31 cellular contexts compared by ENCODE assay signal in the genomic region with DNA sequence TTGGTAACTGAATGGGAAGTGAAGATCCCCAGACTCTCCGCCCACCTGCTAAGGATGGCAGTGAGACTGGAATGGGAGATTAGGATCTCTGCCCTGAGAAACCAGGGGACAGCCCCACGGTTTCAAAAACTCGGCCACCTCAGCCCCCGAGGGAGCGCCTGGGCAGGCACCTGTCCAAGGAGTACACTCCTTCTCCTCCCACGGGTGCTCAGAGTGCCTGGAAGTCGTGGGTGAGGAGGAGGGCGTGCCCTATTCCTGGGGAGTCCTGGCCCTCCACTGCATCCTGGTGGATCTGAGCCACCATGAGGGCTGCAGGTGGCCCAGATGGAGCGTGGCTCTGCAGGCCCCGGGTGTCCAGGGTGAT.
"Had no signal": no experiment of that assay in that cellular context is flagged by ENCODE, and none has a peak within 500 bp of the region (broad histone marks: within the 10 kb centered on the region; RNA-seq: fewer than 3 reads in every experiment).

No MANE protein-coding gene starts in this region.

- DNase-seq: activated CD4-positive, alpha-beta memory T cell treated with anti-CD3 and anti-CD28 coated beads, Interleukin-2, amount 10 ng/mL, durations not matched to agents 7 days and 5 days; activated CD4-positive, alpha-beta T cell treated with anti-CD3 and anti-CD28 coated beads for 1 hour; activated CD4-positive, alpha-beta T cell treated with anti-CD3 and anti-CD28 coated beads for 48 hours; activated CD4-positive, CD25-positive, alpha-beta regulatory T cell; activated CD8-positive, alpha-beta memory T cell treated with anti-CD3 and anti-CD28 coated beads for 24 hours; activated CD8-positive, alpha-beta memory T cell treated with anti-CD3 and anti-CD28 coated beads, Interleukin-2, amount 10 ng/mL, durations not matched to agents 7 days and 5 days; activated CD8-positive, alpha-beta memory T cell treated with anti-CD3 and anti-CD28 coated beads, Interleukin-2, amount 50 U/mL, for 48 hours; activated effector memory CD4-positive, alpha-beta T cell treated with Interleukin-2 at 50 U/mL for 16 hours; activated naive CD4-positive, alpha-beta T cell treated with anti-CD3 and anti-CD28 coated beads, Interleukin-2, amount 10 ng/mL, durations not matched to agents 7 days and 5 days; activated naive CD8-positive, alpha-beta T cell treated with anti-CD3 and anti-CD28 coated beads, Interleukin-2, amount 50 U/mL, for 24 hours; activated T-cell treated with anti-CD3 and anti-CD28 coated beads, Interleukin-2, amount 50 U/mL, for 48 hours; aorta; MM.1S; MV-4-11; NCI-H1092; NCI-H1436 treated with DMSO at 0.1 percent for 48 hours; NCI-H1694 treated with DMSO at 0.1 percent for 48 hours; NCI-H2029; NCI-H345; NCI-H524 treated with DMSO at 0.1 percent for 48 hours; PC-3; Right ventricle myocardium superior; SW 1271; T-helper 1 cell; T-helper 2 cell; T-helper 9 cell had no signal

- H3K4me1 Mint-ChIP-seq: activated CD4-positive, alpha-beta memory T cell treated with anti-CD3 and anti-CD28 coated beads, Interleukin-2, amount 10 ng/mL, durations not matched to agents 7 days and 5 days; activated CD8-positive, alpha-beta memory T cell treated with anti-CD3 and anti-CD28 coated beads, Interleukin-2, amount 10 ng/mL, durations not matched to agents 7 days and 5 days; activated naive CD4-positive, alpha-beta T cell treated with anti-CD3 and anti-CD28 coated beads, Interleukin-2, amount 10 ng/mL, durations not matched to agents 7 days and 5 days; activated naive CD8-positive, alpha-beta T cell treated with anti-CD3 and anti-CD28 coated beads, Interleukin-2, amount 50 U/mL, for 24 hours; central memory CD8-positive, alpha-beta T cell had no signal

- H3K27me3 Mint-ChIP-seq: activated CD4-positive, alpha-beta memory T cell treated with anti-CD3 and anti-CD28 coated beads, Interleukin-2, amount 10 ng/mL, durations not matched to agents 7 days and 5 days; activated CD8-positive, alpha-beta memory T cell treated with anti-CD3 and anti-CD28 coated beads, Interleukin-2, amount 10 ng/mL, durations not matched to agents 7 days and 5 days; activated naive CD8-positive, alpha-beta T cell; activated naive CD8-positive, alpha-beta T cell treated with anti-CD3 and anti-CD28 coated beads, Interleukin-2, amount 50 U/mL, for 24 hours; central memory CD8-positive, alpha-beta T cell had no signal

- H3K9me3 Mint-ChIP-seq: activated CD4-positive, alpha-beta memory T cell treated with anti-CD3 and anti-CD28 coated beads, Interleukin-2, amount 10 ng/mL, durations not matched to agents 7 days and 5 days; activated naive CD4-positive, alpha-beta T cell treated with anti-CD3 and anti-CD28 coated beads, Interleukin-2, amount 10 ng/mL, durations not matched to agents 7 days and 5 days; activated naive CD8-positive, alpha-beta T cell treated with anti-CD3 and anti-CD28 coated beads, Interleukin-2, amount 50 U/mL, for 24 hours; central memory CD8-positive, alpha-beta T cell had no signal

- H3K4me3 Mint-ChIP-seq: activated CD4-positive, alpha-beta memory T cell treated with anti-CD3 and anti-CD28 coated beads, Interleukin-2, amount 10 ng/mL, durations not matched to agents 7 days and 5 days; activated CD8-positive, alpha-beta memory T cell treated with anti-CD3 and anti-CD28 coated beads, Interleukin-2, amount 10 ng/mL, durations not matched to agents 7 days and 5 days; activated naive CD4-positive, alpha-beta T cell treated with anti-CD3 and anti-CD28 coated beads, Interleukin-2, amount 10 ng/mL, durations not matched to agents 7 days and 5 days; activated naive CD8-positive, alpha-beta T cell; activated naive CD8-positive, alpha-beta T cell treated with anti-CD3 and anti-CD28 coated beads, Interleukin-2, amount 50 U/mL, for 24 hours; central memory CD8-positive, alpha-beta T cell had no signal

- H3K9ac ChIP-seq: KMS-11 had no signal

- H3K36me3 ChIP-seq: cardiac muscle cell had no signal

- H3K27me3 ChIP-seq: cardiac muscle cell had no signal

- H3K27ac ChIP-seq: cardiac muscle cell, KMS-11, VCaP had no signal

- H3K4me2 ChIP-seq: KMS-11 had no signal

- H3K27ac Mint-ChIP-seq: activated CD4-positive, alpha-beta memory T cell treated with anti-CD3 and anti-CD28 coated beads, Interleukin-2, amount 10 ng/mL, durations not matched to agents 7 days and 5 days; activated CD8-positive, alpha-beta memory T cell treated with anti-CD3 and anti-CD28 coated beads, Interleukin-2, amount 10 ng/mL, durations not matched to agents 7 days and 5 days; activated naive CD4-positive, alpha-beta T cell treated with anti-CD3 and anti-CD28 coated beads, Interleukin-2, amount 10 ng/mL, durations not matched to agents 7 days and 5 days; activated naive CD8-positive, alpha-beta T cell; activated naive CD8-positive, alpha-beta T cell treated with anti-CD3 and anti-CD28 coated beads, Interleukin-2, amount 50 U/mL, for 24 hours had no signal

- H3K4me3 ChIP-seq: cardiac muscle cell had no signal

- H3K36me3 Mint-ChIP-seq: activated CD8-positive, alpha-beta memory T cell treated with anti-CD3 and anti-CD28 coated beads, Interleukin-2, amount 10 ng/mL, durations not matched to agents 7 days and 5 days; activated naive CD4-positive, alpha-beta T cell treated with anti-CD3 and anti-CD28 coated beads, Interleukin-2, amount 10 ng/mL, durations not matched to agents 7 days and 5 days; activated naive CD8-positive, alpha-beta T cell had no signal
